8 cellular contexts compared by ENCODE assay signal in the genomic region with DNA sequence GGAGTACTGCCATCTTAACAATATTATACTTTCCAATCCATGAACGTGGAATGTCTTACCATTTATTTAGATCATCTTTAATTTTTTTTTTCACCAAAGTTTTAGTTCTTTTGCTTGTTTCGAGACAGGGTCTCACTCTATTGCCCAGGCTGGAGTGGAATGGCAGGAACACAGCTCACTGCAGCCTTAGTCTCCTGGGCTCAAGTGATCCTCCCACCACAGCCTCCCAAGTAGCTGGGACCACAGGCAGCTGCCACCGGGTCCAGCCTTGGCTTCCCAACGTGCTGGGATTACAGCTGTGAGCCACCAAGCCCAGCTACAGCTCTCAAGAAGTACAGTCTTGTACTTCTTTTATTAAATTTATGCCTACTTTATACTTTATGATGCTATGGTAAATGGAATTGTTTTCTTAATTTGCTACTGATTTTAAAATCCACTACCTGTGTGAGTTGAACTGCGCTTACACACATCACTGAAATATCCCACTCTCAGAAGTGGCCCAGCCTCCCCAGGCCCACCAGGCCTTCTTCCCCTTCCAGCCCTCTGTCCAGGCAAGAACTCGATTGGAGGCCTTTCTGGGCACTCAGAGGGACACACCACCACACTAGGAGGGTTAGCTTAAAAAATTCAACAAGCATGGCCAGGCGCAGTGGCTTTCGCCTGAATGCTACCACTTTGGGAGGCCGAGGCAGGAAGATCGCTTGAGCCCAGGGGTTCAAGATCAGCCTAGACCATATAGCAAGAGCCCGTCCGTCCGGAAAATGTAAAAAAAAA. TPM values are rescaled to one million over a fixed set of nuclear protein-coding genes. Genes with fewer than 3 reads are reported as not detected.
A peak's percentile ranks its signal among the peaks of the same experiment; 100 is the strongest.
DNase-seq lines count a peak whose midpoint lies in the region; ATAC-seq and TF ChIP-seq lines count a peak whose summit lies in the region.

No MANE protein-coding gene starts in this region.

- DNase-seq in left ventricle myocardium inferior (no peak), Right ventricle myocardium superior (no peak), germinal center (ENCODE audit: low spot score) (no peak), occipital lobe (lab: John Stamatoyannopoulos, UW) (no peak), NCI-H2029 (lab: John Stamatoyannopoulos, UW) (no peak)

- peak overlapping the region; percentile 99 for H3K27ac ChIP-seq in left ventricle myocardium inferior (replicated peaks)
- H3K27ac ChIP-seq in mesodermal cell (ENCODE audit: low read depth, low read length, severe bottlenecking) = peak overlapping the region; percentile 94

- peaks cover 11% of the 10 kb centered on the region for H3K27me3 Mint-ChIP-seq in brain

- H3K27me3 ChIP-seq in left ventricle myocardium inferior (ENCODE audit: low read depth) = no peaks in the 10 kb centered on the region

- H3K36me3 ChIP-seq in left ventricle myocardium inferior = peaks cover 6% of the 10 kb centered on the region
- H3K36me3 ChIP-seq in mesodermal cell (ENCODE audit: control insufficient read depth, insufficient read depth, low read length) = peaks cover 22% of the 10 kb centered on the region

- H3K36me3 Mint-ChIP-seq in brain = peaks cover 13% of the 10 kb centered on the region

- peak overlapping the region; percentile 93 to 100 (median 97) for H3K4me3 Mint-ChIP-seq in brain

- intact Hi-C loops in left ventricle myocardium inferior (cut with micrococcal nuclease) (loop anchor here (2.0 kb wide), 1 partner anchor 40 kb away; a partner anchor contains a TSS), Right ventricle myocardium superior (cut with DNase I) (no loop called here)

- H3K4me3 ChIP-seq in left ventricle myocardium inferior = peak overlapping the region; percentile 91
- peak overlapping the region; percentile 76 for H3K4me3 ChIP-seq in mesodermal cell (ENCODE audit: extremely low read depth, insufficient read depth, low read length, poor library complexity, severe bottlenecking)

- ATAC-seq in Right ventricle myocardium superior (ENCODE audit: poor library complexity) (no peak), GM19463 (IDR thresholded peaks at IDR 0.05; ENCODE audit: unreplicated experiment) (no peak)

- TF ChIP-seq CTCF in left ventricle myocardium inferior (IDR thresholded peaks at IDR 0.05; ENCODE audit: borderline replicate concordance) (no peak), brain (conservative IDR thresholded peaks at IDR 0.05) (no peak)

- H3K9me3 ChIP-seq in left ventricle myocardium inferior (replicated peaks) = no peaks in the 10 kb centered on the region
- no peaks in the 10 kb centered on the region for H3K9me3 ChIP-seq in mesodermal cell (ENCODE audit: control insufficient read depth, low read length)

- H3K9me3 Mint-ChIP-seq in brain = peaks cover 0 to 3% (median 0%) of the 10 kb centered on the region in 5 experiments

- H3K4me1 ChIP-seq in left ventricle myocardium inferior (peaks cover 65% of the 10 kb centered on the region), mesodermal cell (ENCODE audit: control insufficient read depth, insufficient read depth, low read length, poor library complexity, severe bottlenecking) (peaks cover 6% of the 10 kb centered on the region)

- 78 to 87% methylated on average over 6 to 10 of the region's 13 CpGs for WGBS in mesodermal cell (ENCODE audit: insufficient coverage in 2 of 2), 2 experiments

- H3K4me1 Mint-ChIP-seq in brain = peaks cover 47% of the 10 kb centered on the region

- peak overlapping the region; percentile 97 to 100 (median 98) for H3K27ac Mint-ChIP-seq in brain

RNA-seq across cellular contexts. Expression of a gene that starts 1.0 kb away (rescaled TPM):
- total RNA-seq in left ventricle myocardium inferior = 19.9 TPM
- total RNA-seq in Right ventricle myocardium superior = 19.6 TPM
- polyA plus RNA-seq in brain (ENCODE audit: insufficient read depth, low read depth, low replicate concordance) = 95.7 TPM
- 84.5 TPM for polyA plus RNA-seq in mesodermal cell (2013, experiment 1 of 2)
- polyA plus RNA-seq in mesodermal cell (2013, experiment 2 of 2) = 68.6 TPM
- total RNA-seq in occipital lobe = 36.3 TPM

RNA-seq across cellular contexts. Expression of a gene that starts 40.1 kb away (rescaled TPM):
- total RNA-seq in left ventricle myocardium inferior (59.3 TPM), Right ventricle myocardium superior (64.2 TPM), occipital lobe (14.2 TPM)
- 20.4 TPM for polyA plus RNA-seq in brain (ENCODE audit: insufficient read depth, low read depth, low replicate concordance)
- 17.0 TPM for polyA plus RNA-seq in mesodermal cell (2013, experiment 1 of 2)
- polyA plus RNA-seq in mesodermal cell (2013, experiment 2 of 2) = 12.7 TPM

RNA-seq across cellular contexts. Expression of a gene that starts 45.0 kb away (rescaled TPM):
- total RNA-seq in left ventricle myocardium inferior (31.2 TPM), Right ventricle myocardium superior (29.9 TPM), occipital lobe (20.7 TPM)
- 28.8 TPM for polyA plus RNA-seq in brain (ENCODE audit: insufficient read depth, low read depth, low replicate concordance)
- 109 TPM for polyA plus RNA-seq in mesodermal cell (2013, experiment 1 of 2)
- polyA plus RNA-seq in mesodermal cell (2013, experiment 2 of 2) = 89.5 TPM

RNA-seq across cellular contexts. Expression of a gene that starts 49.7 kb away (rescaled TPM):
- total RNA-seq in left ventricle myocardium inferior (0.33 TPM), Right ventricle myocardium superior (0.24 TPM), occipital lobe (not detected)
- not detected for polyA plus RNA-seq in brain (ENCODE audit: insufficient read depth, low read depth, low replicate concordance)
- polyA plus RNA-seq in mesodermal cell (2013, experiment 1 of 2) = not detected
- not detected for polyA plus RNA-seq in mesodermal cell (2013, experiment 2 of 2)
